ENCODE assay signal across 1 cellular context in the genomic region with DNA sequence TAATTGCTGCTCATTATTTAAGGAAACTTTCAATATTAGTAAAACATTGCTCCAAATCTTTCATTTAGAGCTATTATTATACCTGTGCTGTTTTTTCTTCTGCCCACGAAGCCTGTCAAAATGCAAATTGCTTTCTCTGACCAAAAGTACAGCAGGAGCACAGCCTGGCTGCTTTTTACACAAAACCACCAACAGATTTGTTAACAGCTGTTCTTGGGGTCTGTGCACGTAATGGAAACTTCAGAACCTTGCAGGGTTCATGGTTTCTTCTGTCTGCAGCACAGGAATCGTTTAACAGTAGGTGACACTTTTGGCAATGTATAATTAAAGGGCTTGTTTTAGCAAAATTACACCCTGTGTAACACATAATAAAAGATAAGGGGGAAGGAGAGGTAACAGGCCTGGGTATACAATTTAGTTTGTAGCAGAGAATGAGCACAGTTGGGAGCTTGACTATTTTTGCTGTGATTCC.
TF ChIP-seq lines count a peak whose summit lies in the region.

No MANE protein-coding gene starts in this region.

TF ChIP-seq in HepG2, 621 proteins besides CTCF, POLR2A, EP300 and RAD21 (continued from another document):
- TF ChIP-seq, protein P1, sequence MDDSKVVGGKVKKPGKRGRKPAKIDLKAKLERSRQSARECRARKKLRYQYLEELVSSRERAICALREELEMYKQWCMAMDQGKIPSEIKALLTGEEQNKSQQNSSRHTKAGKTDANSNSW (CRISPR knock-in tag; IDR thresholded peaks at IDR 0.05; ENCODE audit: borderline replicate concordance), result no peak
- TF ChIP-seq ZNF484 (CRISPR knock-in tag; IDR thresholded peaks at IDR 0.05; ENCODE audit: borderline replicate concordance, low read depth), result no peak
- no peak for TF ChIP-seq ZNF430 (CRISPR knock-in tag; IDR thresholded peaks at IDR 0.05)
TF ChIP-seq in HepG2: peak in this region for 0.
